Comparison of ENCODE assay signal across 8 cellular contexts in the genomic region with DNA sequence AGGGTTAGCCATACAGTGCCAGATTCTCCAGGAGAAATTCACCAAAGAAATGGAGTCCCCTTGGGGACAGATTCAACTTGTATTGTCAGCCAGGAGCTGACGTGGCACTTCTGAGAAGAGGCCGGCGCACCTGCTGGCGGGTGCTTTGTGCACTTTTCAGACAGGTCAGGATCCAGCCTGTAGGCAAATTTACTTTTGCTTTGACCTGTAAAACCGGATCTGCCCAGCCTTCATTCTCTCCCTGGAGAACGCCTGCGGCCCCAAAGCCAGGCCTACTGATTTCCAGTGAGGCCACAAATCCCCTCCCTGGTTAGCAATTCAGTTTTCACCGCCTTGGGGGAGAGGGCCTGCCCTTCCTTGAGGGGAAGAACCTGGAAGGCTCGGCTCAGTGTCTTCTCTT. TPM values are rescaled to one million over a fixed set of nuclear protein-coding genes. Genes with fewer than 3 reads are reported as not detected.
DNase-seq lines count a peak whose midpoint lies in the region; ATAC-seq and TF ChIP-seq lines count a peak whose summit lies in the region.

No MANE protein-coding gene starts in this region.

- no peak overlapping the region for H3K4me3 Mint-ChIP-seq in stimulated activated naive CD8-positive, alpha-beta T cell treated with anti-CD3 and anti-CD28 coated beads, Interleukin-15, amount 100 ng/mL, for 72 hours

- DNase-seq in DMS79 (lab: John Stamatoyannopoulos, UW) (peak; percentile 86), Karpas-422 (peak; percentile 79), germinal center (ENCODE audit: low spot score) (peak; percentile 62), head of caudate nucleus (no peak), gastrocnemius medialis (no peak)
- DNase-seq in stimulated activated naive CD8-positive, alpha-beta T cell treated with anti-CD3 and anti-CD28 coated beads, Interleukin-15, amount 100 ng/mL, for 72 hours: no peak

- H3K27ac ChIP-seq in Karpas-422 (ENCODE audit: low read length): peak overlapping the region; percentile 77
- no peak overlapping the region for H3K27ac ChIP-seq in gastrocnemius medialis

- peak; percentile 66 for ATAC-seq in GM21360 (IDR thresholded peaks at IDR 0.05; ENCODE audit: unreplicated experiment)
- ATAC-seq in activated CD4-positive, CD25-positive, alpha-beta regulatory T cell treated with anti-CD3 and anti-CD28 coated beads, Interleukin-2, amount 50 U/mL, for 24 hours: no peak
- ATAC-seq in stimulated activated naive CD8-positive, alpha-beta T cell treated with anti-CD3 and anti-CD28 coated beads, Interleukin-15, amount 100 ng/mL, for 72 hours: no peak
- ATAC-seq in gastrocnemius medialis: no peak

- in situ Hi-C loops in gastrocnemius medialis (cut with MboI; ENCODE audit: low sequenced_read_pairs in 4 of 4): no loop called here

- no peak overlapping the region for H3K27ac Mint-ChIP-seq in stimulated activated naive CD8-positive, alpha-beta T cell treated with anti-CD3 and anti-CD28 coated beads, Interleukin-15, amount 100 ng/mL, for 72 hours

- TF ChIP-seq CTCF in gastrocnemius medialis (IDR thresholded peaks at IDR 0.05 in 4 of 5, conservative IDR thresholded peaks at IDR 0.05 in 1 of 5): no peak

- H3K4me2 ChIP-seq in Karpas-422 (ENCODE audit: low read depth, low read length, poor library complexity, severe bottlenecking): peak overlapping the region; percentile 63

- H3K4me3 ChIP-seq in Karpas-422 (ENCODE audit: low read length) (peak overlapping the region; percentile 29; the same call in 1 of the 2 replicates), gastrocnemius medialis (no peak overlapping the region)

- H3K9me2 ChIP-seq in Karpas-422 (replicated peaks; ENCODE audit: insufficient read depth, low read length): no peaks in the 10 kb centered on the region

- H3K36me3 ChIP-seq in Karpas-422 (ENCODE audit: insufficient read depth, low read length) (no peaks in the 10 kb centered on the region), gastrocnemius medialis (no peaks in the 10 kb centered on the region)

- H2AFZ ChIP-seq in Karpas-422 (ENCODE audit: low read length): no peak overlapping the region; the same call in 1 of the 2 replicates

- H3K79me2 ChIP-seq in Karpas-422 (ENCODE audit: low read length): no peaks in the 10 kb centered on the region

- H3K27me3 ChIP-seq in Karpas-422 (ENCODE audit: low read length) (no peaks in the 10 kb centered on the region), gastrocnemius medialis (no peaks in the 10 kb centered on the region)

- TF ChIP-seq POLR2A in gastrocnemius medialis (IDR thresholded peaks at IDR 0.05): no peak

- H3K9ac ChIP-seq in Karpas-422 (ENCODE audit: low read length): peak overlapping the region; percentile 56

- H4K20me1 ChIP-seq in Karpas-422 (ENCODE audit: insufficient read depth, low read depth, low read length): no peaks in the 10 kb centered on the region

- peaks cover 59% of the 10 kb centered on the region for H3K4me1 Mint-ChIP-seq in stimulated activated naive CD8-positive, alpha-beta T cell treated with anti-CD3 and anti-CD28 coated beads, Interleukin-15, amount 100 ng/mL, for 72 hours

- H3K9me3 Mint-ChIP-seq in stimulated activated naive CD8-positive, alpha-beta T cell treated with anti-CD3 and anti-CD28 coated beads, Interleukin-15, amount 100 ng/mL, for 72 hours: no peaks in the 10 kb centered on the region

- H3K4me1 ChIP-seq in Karpas-422 (ENCODE audit: low read length): peaks cover 11% of the 10 kb centered on the region
- H3K4me1 ChIP-seq in gastrocnemius medialis: no peaks in the 10 kb centered on the region

- intact Hi-C loops in head of caudate nucleus (cut with DNase I): no loop called here
- intact Hi-C loops in gastrocnemius medialis (cut with DNase I; ENCODE audit: low total_unique reads): no loop called here

- H3K27me3 Mint-ChIP-seq in stimulated activated naive CD8-positive, alpha-beta T cell treated with anti-CD3 and anti-CD28 coated beads, Interleukin-15, amount 100 ng/mL, for 72 hours: no peaks in the 10 kb centered on the region

- H3K9me3 ChIP-seq in Karpas-422 (ENCODE audit: low read length): no peaks in the 10 kb centered on the region
- no peaks in the 10 kb centered on the region for H3K9me3 ChIP-seq in gastrocnemius medialis

RNA-seq across cellular contexts. Expression of gene P2RX4, which starts 17.4 kb away (rescaled TPM):
- 18.3 and 18.4 TPM in 2 replicates for total RNA-seq in Karpas-422 (2014; rRNA removed; shearing (Covaris generic); ENCODE audit: low replicate concordance)
- 1 to 10 TPM; 3.9 to 7.9 (median 6.1) TPM for total RNA-seq in gastrocnemius medialis

Comparison
In these comparisons a context has a peak if more than half of its experiments do, and no peak if none do; other contexts are left out.
1. DNase-seq: peak in DMS79 (single experiment), Karpas-422 (single experiment) and germinal center (single experiment); none in head of caudate nucleus (0 of 42), stimulated activated naive CD8-positive, alpha-beta T cell treated with anti-CD3 and anti-CD28 coated beads, Interleukin-15, amount 100 ng/mL, for 72 hours (0 of 2) and gastrocnemius medialis (0 of 2).